ENCODE assay signal across 1 cellular context in genomic region chr11:81377418-81377817, GRCh38.
TF ChIP-seq lines count a peak whose summit lies in the region.

No MANE protein-coding gene starts in this region.

TF ChIP-seq in GM23338, 12 proteins besides CTCF, POLR2A, EP300 and RAD21 (continued from another document):
- TF ChIP-seq REST (IDR thresholded peaks at IDR 0.05; ENCODE audit: unreplicated experiment) (no peak), NANOG (IDR thresholded peaks at IDR 0.05; ENCODE audit: borderline replicate concordance) (no peak)
TF ChIP-seq in GM23338: peak in this region for 0.
